ENCODE assay signal across 9 cellular contexts in the genomic region with DNA sequence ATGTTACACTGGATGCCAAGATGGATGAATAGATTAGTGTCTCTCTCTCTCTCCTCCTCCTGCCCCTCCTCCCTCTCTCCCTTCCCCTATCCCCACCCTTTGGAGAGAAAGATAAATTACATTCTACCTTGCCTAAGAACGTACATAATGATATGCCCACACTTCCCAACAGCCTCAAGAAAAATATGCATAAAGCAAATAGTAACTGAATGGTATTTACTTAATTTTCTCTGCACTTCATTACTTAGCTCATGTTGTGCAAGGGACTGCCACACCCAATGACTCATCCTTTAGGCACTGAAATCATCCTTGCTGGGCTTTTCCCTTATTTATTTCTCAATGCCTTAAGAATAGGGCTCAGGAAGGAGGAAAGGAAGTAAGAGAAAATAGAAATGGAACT.
DNase-seq lines count a peak whose midpoint lies in the region; ATAC-seq and TF ChIP-seq lines count a peak whose summit lies in the region.
"Had no signal": no experiment of that assay in that cellular context is flagged by ENCODE, and none has a peak within 500 bp of the region (broad histone marks: within the 10 kb centered on the region; RNA-seq: fewer than 3 reads in every experiment).

No MANE protein-coding gene starts in this region.

- H3K4me3 Mint-ChIP-seq in activated naive CD4-positive, alpha-beta T cell treated with anti-CD3 and anti-CD28 coated beads, Interleukin-2, amount 10 ng/mL, durations not matched to agents 7 days and 5 days, result no peak overlapping the region

- ATAC-seq in GM19455 (IDR thresholded peaks at IDR 0.05; ENCODE audit: unreplicated experiment), result no peak

- H3K27me3 ChIP-seq in MG63, result no peaks in the 10 kb centered on the region
- H3K27me3 ChIP-seq in breast epithelium, result no peaks in the 10 kb centered on the region

- no peak for TF ChIP-seq POLR2A in breast epithelium (IDR thresholded peaks at IDR 0.05)

- H3K9me3 Mint-ChIP-seq in activated naive CD4-positive, alpha-beta T cell treated with anti-CD3 and anti-CD28 coated beads, Interleukin-2, amount 10 ng/mL, durations not matched to agents 7 days and 5 days, result no peaks in the 10 kb centered on the region

- no peaks in the 10 kb centered on the region for H3K4me1 Mint-ChIP-seq in activated naive CD4-positive, alpha-beta T cell treated with anti-CD3 and anti-CD28 coated beads, Interleukin-2, amount 10 ng/mL, durations not matched to agents 7 days and 5 days

- H3K36me3 Mint-ChIP-seq in activated naive CD4-positive, alpha-beta T cell treated with anti-CD3 and anti-CD28 coated beads, Interleukin-2, amount 10 ng/mL, durations not matched to agents 7 days and 5 days, result no peaks in the 10 kb centered on the region

- DNase-seq in AG04449 (ENCODE audit: low read depth, low spot score) (peak; percentile 10), MG63 (peak; percentile 82), breast epithelium (ENCODE audit: low spot score in 2 of 2) (peak in 1 of 2 donors; percentile 53), lung microvascular endothelial cell (ENCODE audit: low read depth in 2 of 2) (peak; percentile 16 to 89), anterior cingulate cortex (lab: John Stamatoyannopoulos, UW) (no peak)
- DNase-seq in activated naive CD4-positive, alpha-beta T cell treated with anti-CD3 and anti-CD28 coated beads, Interleukin-2, amount 10 ng/mL, durations not matched to agents 7 days and 5 days, result no peak
- DNase-seq in activated CD4-positive, alpha-beta T cell treated with anti-CD3 and anti-CD28 coated beads for 4 hours, result no peak
- DNase-seq: MM.1S had no signal

- no peak overlapping the region for H3K27ac Mint-ChIP-seq in activated naive CD4-positive, alpha-beta T cell treated with anti-CD3 and anti-CD28 coated beads, Interleukin-2, amount 10 ng/mL, durations not matched to agents 7 days and 5 days

- H3K27me3 Mint-ChIP-seq in activated naive CD4-positive, alpha-beta T cell treated with anti-CD3 and anti-CD28 coated beads, Interleukin-2, amount 10 ng/mL, durations not matched to agents 7 days and 5 days, result no peaks in the 10 kb centered on the region

- intact Hi-C loops in breast epithelium (cut with DNase I; ENCODE audit: low total_unique reads), result no loop called here

- H3K4me1 ChIP-seq in breast epithelium, result no peaks in the 10 kb centered on the region

- POLR2A ChIA-PET in AG04449 (lab: Yijun Ruan, JAX), result no interaction called here

- CTCF ChIA-PET in AG04449 (lab: Yijun Ruan, JAX), result no interaction called here
- CTCF ChIA-PET in activated naive CD4-positive, alpha-beta T cell treated with anti-CD3 and anti-CD28 coated beads, Interleukin-2, amount 10 ng/mL, durations not matched to agents 7 days and 5 days (lab: Charles Lee), result no interaction called here

- H3K4me3 ChIP-seq in AG04449 (ENCODE audit: low read depth, low read length) (no peak overlapping the region), MG63 (no peak overlapping the region), breast epithelium (no peak overlapping the region)

- H3K27ac ChIP-seq in breast epithelium, result peak overlapping the region; percentile 79 to 81

- no peaks in the 10 kb centered on the region for H3K36me3 ChIP-seq in MG63
- no peaks in the 10 kb centered on the region for H3K36me3 ChIP-seq in breast epithelium

- H3K9me3 ChIP-seq in MG63, result no peaks in the 10 kb centered on the region
- no peaks in the 10 kb centered on the region for H3K9me3 ChIP-seq in breast epithelium

- no peak for TF ChIP-seq CTCF in AG04449 (IDR thresholded peaks at IDR 0.05; ENCODE audit: insufficient read depth, low read length, missing control alignments)
- TF ChIP-seq CTCF in breast epithelium (IDR thresholded peaks at IDR 0.05), result no peak

Comparison
In these comparisons a context has a peak if more than half of its experiments do, and no peak if none do; other contexts are left out.
1. DNase-seq: peak in AG04449 (single experiment), MG63 (single experiment) and lung microvascular endothelial cell (2 of 2); none in activated naive CD4-positive, alpha-beta T cell treated with anti-CD3 and anti-CD28 coated beads, Interleukin-2, amount 10 ng/mL, durations not matched to agents 7 days and 5 days (single experiment), anterior cingulate cortex (0 of 58) and activated CD4-positive, alpha-beta T cell treated with anti-CD3 and anti-CD28 coated beads for 4 hours (0 of 2).